8 cellular contexts compared by ENCODE assay signal in genomic region chr6:7050911-7051779, GRCh38. TPM values are rescaled to one million over a fixed set of nuclear protein-coding genes. Genes with fewer than 3 reads are reported as not detected.
A peak's percentile ranks its signal among the peaks of the same experiment; 100 is the strongest.
DNase-seq lines count a peak whose midpoint lies in the region; ATAC-seq, FAIRE-seq and TF ChIP-seq lines count a peak whose summit lies in the region.

No MANE protein-coding gene starts in this region.

- peak overlapping the region; percentile 44 for H3K4me3 ChIP-seq in A549
- H3K4me3 ChIP-seq in KMS-11 (IDR thresholded peaks at IDR 0.05; ENCODE audit: insufficient read depth, low read depth, low read length) = no peak overlapping the region

- ATAC-seq in A549 (peak; percentile 80 to 88), GM19351 (IDR thresholded peaks at IDR 0.05; ENCODE audit: unreplicated experiment) (peak; percentile 40), memory B cell (ENCODE audit: low read depth) (peak; percentile 47), HG02981 (IDR thresholded peaks at IDR 0.05; ENCODE audit: unreplicated experiment) (no peak)
- ATAC-seq in effector memory CD8-positive, alpha-beta T cell (replicated peaks) = peak; percentile 60

- no peaks in the 10 kb centered on the region for H3K9me3 ChIP-seq in A549

- WGBS in A549 (ENCODE audit: missing lambda C conversion rate) = 52% methylated on average over 20 of the region's 67 CpGs

- peak overlapping the region; percentile 54; the same call in 1 of the 2 replicates for H3K9ac ChIP-seq in KMS-11

- H3K79me2 ChIP-seq in KMS-11 (ENCODE audit: insufficient read depth, low read depth) = no peaks in the 10 kb centered on the region

- H2AFZ ChIP-seq in KMS-11 (ENCODE audit: low read depth) = peak overlapping the region; percentile 87

- TF ChIP-seq CTCF in A549 (IDR thresholded peaks at IDR 0.05) (no peak), KMS-11 (conservative IDR thresholded peaks at IDR 0.05; ENCODE audit: low read depth, low read length) (no peak)

- FAIRE-seq in A549 (lab: Jason Lieb, UNC) = no peak

- no peaks in the 10 kb centered on the region for H3K9me3 Mint-ChIP-seq in effector memory CD8-positive, alpha-beta T cell
- H3K9me3 Mint-ChIP-seq in memory B cell = no peaks in the 10 kb centered on the region

- H3K4me2 ChIP-seq in A549 (peak overlapping the region; percentile 77), KMS-11 (peak overlapping the region; percentile 57; the same call in 1 of the 2 replicates)

- POLR2A ChIA-PET in A549 (lab: Yijun Ruan, JAX) = no interaction called here

- H3K27me3 ChIP-seq in KMS-11 (ENCODE audit: insufficient read depth, low read depth) = no peaks in the 10 kb centered on the region

- TF ChIP-seq EP300 in A549 (IDR thresholded peaks at IDR 0.05) = no peak

- H3K36me3 ChIP-seq in KMS-11 (ENCODE audit: insufficient read depth) = no peaks in the 10 kb centered on the region

- no peaks in the 10 kb centered on the region for H3K27me3 Mint-ChIP-seq in effector memory CD8-positive, alpha-beta T cell
- no peaks in the 10 kb centered on the region for H3K27me3 Mint-ChIP-seq in memory B cell

- peak overlapping the region; percentile 55 to 74 for H3K4me3 Mint-ChIP-seq in effector memory CD8-positive, alpha-beta T cell
- H3K4me3 Mint-ChIP-seq in memory B cell = peak overlapping the region; percentile 82

- peaks cover 0 to 4% of the 10 kb centered on the region in 2 donors for H3K4me1 Mint-ChIP-seq in effector memory CD8-positive, alpha-beta T cell (ENCODE audit: low read depth in 2 of 2)
- peaks cover 11% of the 10 kb centered on the region for H3K4me1 Mint-ChIP-seq in memory B cell

- CTCF ChIA-PET in A549 (lab: Yijun Ruan, JAX) = interaction anchor here (0.7 kb wide), 2 partner anchors 326 to 329 kb away, joined by 3 read pairs; no protein-coding TSS in a partner anchor

- no peak for TF ChIP-seq RAD21 in A549 (conservative IDR thresholded peaks at IDR 0.05 in 1 of 2, IDR thresholded peaks at IDR 0.05 in 1 of 2)

- H3K27ac Mint-ChIP-seq in effector memory CD8-positive, alpha-beta T cell = no peak overlapping the region
- peak overlapping the region; percentile 8 for H3K27ac Mint-ChIP-seq in memory B cell

- DNase-seq in A549 (ENCODE audit: low read depth in 1 of 2, low spot score in 1 of 2) (peak in 1 of 2 experiments; percentile 64), memory B cell (ENCODE audit: low spot score in 2 of 2) (peak in 1 of 2 donors; percentile 30)
- DNase-seq in activated CD4-positive, alpha-beta T cell treated with anti-CD3 and anti-CD28 coated beads for 1 hour = peak; percentile 13
- peak in 2 of 3 experiments; percentile 10 to 22 for DNase-seq in effector memory CD8-positive, alpha-beta T cell

- H3K4me1 ChIP-seq in A549 = peaks cover 12% of the 10 kb centered on the region; the same call in 2 of the 3 replicates
- no peaks in the 10 kb centered on the region for H3K4me1 ChIP-seq in KMS-11 (ENCODE audit: low read depth, poor library complexity, severe bottlenecking)

- peak overlapping the region; percentile 70 to 88 for H3K27ac ChIP-seq in A549
- H3K27ac ChIP-seq in KMS-11 = no peak overlapping the region
- peak overlapping the region; percentile 36 for H3K27ac ChIP-seq in temporal lobe (ENCODE audit: low read depth, low read length)

- H3K36me3 Mint-ChIP-seq in effector memory CD8-positive, alpha-beta T cell (ENCODE audit: insufficient read depth) = no peaks in the 10 kb centered on the region
- H3K36me3 Mint-ChIP-seq in memory B cell = no peaks in the 10 kb centered on the region

- no peaks in the 10 kb centered on the region for H4K20me1 ChIP-seq in KMS-11 (ENCODE audit: insufficient read depth)

- TF ChIP-seq POLR2A in A549 (IDR thresholded peaks at IDR 0.05; ENCODE audit: low read length) = no peak

TF ChIP-seq in A549, 52 proteins besides CTCF, POLR2A, EP300 and RAD21:
- no peak for TF ChIP-seq TFCP2L1 (CRISPR knock-in tag; IDR thresholded peaks at IDR 0.05)
- TF ChIP-seq FOSL2 (IDR thresholded peaks at IDR 0.05) = no peak
- TF ChIP-seq FOSL2 (CRISPR knock-in tag; IDR thresholded peaks at IDR 0.05) = peak; percentile 40; the same call in 1 of the 2 replicates

RNA-seq across cellular contexts. Expression of gene RREB1, which starts 56.6 kb away (rescaled TPM):
- polyA plus RNA-seq in A549 (2011; rRNA removed) (2.2 and 4.8 TPM in 2 replicates), A549 (2017; fragmentation: RNase III; extraction: RNeasy Plus Mini Kit Qiagen cat#74134 plus additional on column Dnase treatment) (4.6 to 5.0 TPM (median 4.8 TPM) in 3 replicates)
- 1.5 and 2.1 TPM in 2 replicates for polyA plus RNA-seq in A549 (2012; cell fraction: cytosol; rRNA removed)
- polyA plus RNA-seq in A549 (2012; cell fraction: nucleus; rRNA removed) = 6.1 and 6.8 TPM in 2 replicates
- polyA minus RNA-seq in A549 (2011; rRNA and poly(A)+ RNA removed) = 30.5 and 38.8 TPM in 2 replicates
- total RNA-seq in temporal lobe = 1.5 TPM
